Comparison of ENCODE assay signal across 1 cellular context in the genomic region with DNA sequence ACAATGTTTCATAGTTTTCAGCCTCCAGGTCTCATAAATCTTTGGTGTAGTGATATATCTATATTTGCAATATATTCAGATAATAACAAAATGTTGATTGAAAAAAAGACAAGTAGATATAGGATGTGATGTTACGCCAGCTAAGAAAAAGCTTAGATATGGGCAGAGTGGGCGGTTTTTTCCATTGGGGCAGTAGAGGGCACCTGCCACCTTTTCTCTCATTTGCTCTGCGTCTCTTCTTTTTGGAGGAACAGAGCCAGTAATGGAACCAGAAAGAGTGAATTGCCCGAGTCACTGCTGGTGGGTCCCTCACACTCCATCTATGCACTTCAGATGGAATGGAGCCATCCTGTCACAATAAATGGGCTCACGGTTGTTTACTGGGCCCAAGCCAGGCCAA.
TF ChIP-seq lines count a peak whose summit lies in the region.

No MANE protein-coding gene starts in this region.

TF ChIP-seq in GM23338, 12 proteins besides CTCF, POLR2A, EP300 and RAD21 (continued from another document):
- TF ChIP-seq, protein P1, sequence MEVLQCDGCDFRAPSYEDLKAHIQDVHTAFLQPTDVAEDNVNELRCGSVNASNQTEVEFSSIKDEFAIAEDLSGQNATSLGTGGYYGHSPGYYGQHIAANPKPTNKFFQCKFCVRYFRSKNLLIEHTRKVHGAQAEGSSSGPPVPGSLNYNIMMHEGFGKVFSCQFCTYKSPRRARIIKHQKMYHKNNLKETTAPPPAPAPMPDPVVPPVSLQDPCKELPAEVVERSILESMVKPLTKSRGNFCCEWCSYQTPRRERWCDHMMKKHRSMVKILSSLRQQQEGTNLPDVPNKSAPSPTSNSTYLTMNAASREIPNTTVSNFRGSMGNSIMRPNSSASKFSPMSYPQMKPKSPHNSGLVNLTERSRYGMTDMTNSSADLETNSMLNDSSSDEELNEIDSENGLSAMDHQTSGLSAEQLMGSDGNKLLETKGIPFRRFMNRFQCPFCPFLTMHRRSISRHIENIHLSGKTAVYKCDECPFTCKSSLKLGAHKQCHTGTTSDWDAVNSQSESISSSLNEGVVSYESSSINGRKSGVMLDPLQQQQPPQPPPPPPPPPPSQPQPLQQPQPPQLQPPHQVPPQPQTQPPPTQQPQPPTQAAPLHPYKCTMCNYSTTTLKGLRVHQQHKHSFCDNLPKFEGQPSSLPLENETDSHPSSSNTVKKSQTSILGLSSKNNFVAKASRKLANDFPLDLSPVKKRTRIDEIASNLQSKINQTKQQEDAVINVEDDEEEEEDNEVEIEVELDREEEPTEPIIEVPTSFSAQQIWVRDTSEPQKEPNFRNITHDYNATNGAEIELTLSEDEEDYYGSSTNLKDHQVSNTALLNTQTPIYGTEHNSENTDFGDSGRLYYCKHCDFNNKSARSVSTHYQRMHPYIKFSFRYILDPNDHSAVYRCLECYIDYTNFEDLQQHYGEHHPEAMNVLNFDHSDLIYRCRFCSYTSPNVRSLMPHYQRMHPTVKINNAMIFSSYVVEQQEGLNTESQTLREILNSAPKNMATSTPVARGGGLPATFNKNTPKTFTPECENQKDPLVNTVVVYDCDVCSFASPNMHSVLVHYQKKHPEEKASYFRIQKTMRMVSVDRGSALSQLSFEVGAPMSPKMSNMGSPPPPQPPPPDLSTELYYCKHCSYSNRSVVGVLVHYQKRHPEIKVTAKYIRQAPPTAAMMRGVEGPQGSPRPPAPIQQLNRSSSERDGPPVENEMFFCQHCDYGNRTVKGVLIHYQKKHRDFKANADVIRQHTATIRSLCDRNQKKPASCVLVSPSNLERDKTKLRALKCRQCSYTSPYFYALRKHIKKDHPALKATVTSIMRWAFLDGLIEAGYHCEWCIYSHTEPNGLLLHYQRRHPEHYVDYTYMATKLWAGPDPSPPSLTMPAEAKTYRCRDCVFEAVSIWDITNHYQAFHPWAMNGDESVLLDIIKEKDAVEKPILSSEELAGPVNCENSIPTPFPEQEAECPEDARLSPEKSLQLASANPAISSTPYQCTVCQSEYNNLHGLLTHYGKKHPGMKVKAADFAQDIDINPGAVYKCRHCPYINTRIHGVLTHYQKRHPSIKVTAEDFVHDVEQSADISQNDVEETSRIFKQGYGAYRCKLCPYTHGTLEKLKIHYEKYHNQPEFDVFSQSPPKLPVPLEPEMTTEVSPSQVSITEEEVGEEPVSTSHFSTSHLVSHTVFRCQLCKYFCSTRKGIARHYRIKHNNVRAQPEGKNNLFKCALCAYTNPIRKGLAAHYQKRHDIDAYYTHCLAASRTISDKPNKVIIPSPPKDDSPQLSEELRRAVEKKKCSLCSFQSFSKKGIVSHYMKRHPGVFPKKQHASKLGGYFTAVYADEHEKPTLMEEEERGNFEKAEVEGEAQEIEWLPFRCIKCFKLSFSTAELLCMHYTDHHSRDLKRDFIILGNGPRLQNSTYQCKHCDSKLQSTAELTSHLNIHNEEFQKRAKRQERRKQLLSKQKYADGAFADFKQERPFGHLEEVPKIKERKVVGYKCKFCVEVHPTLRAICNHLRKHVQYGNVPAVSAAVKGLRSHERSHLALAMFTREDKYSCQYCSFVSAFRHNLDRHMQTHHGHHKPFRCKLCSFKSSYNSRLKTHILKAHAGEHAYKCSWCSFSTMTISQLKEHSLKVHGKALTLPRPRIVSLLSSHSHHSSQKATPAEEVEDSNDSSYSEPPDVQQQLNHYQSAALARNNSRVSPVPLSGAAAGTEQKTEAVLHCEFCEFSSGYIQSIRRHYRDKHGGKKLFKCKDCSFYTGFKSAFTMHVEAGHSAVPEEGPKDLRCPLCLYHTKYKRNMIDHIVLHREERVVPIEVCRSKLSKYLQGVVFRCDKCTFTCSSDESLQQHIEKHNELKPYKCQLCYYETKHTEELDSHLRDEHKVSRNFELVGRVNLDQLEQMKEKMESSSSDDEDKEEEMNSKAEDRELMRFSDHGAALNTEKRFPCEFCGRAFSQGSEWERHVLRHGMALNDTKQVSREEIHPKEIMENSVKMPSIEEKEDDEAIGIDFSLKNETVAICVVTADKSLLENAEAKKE (CRISPR knock-in tag; IDR thresholded peaks at IDR 0.05): no peak
- TF ChIP-seq, protein P2, sequence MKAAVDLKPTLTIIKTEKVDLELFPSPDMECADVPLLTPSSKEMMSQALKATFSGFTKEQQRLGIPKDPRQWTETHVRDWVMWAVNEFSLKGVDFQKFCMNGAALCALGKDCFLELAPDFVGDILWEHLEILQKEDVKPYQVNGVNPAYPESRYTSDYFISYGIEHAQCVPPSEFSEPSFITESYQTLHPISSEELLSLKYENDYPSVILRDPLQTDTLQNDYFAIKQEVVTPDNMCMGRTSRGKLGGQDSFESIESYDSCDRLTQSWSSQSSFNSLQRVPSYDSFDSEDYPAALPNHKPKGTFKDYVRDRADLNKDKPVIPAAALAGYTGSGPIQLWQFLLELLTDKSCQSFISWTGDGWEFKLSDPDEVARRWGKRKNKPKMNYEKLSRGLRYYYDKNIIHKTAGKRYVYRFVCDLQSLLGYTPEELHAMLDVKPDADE (IDR thresholded peaks at IDR 0.05): no peak
- no peak for TF ChIP-seq NANOG (IDR thresholded peaks at IDR 0.05; ENCODE audit: borderline replicate concordance)
- TF ChIP-seq ZNF331 (CRISPR knock-in tag; IDR thresholded peaks at IDR 0.05; ENCODE audit: low read depth): no peak
- no peak for TF ChIP-seq EZH2phosphoT487 (IDR thresholded peaks at IDR 0.05; ENCODE audit: unreplicated experiment)
TF ChIP-seq in GM23338: peak in this region for 0.
